17 cellular contexts compared by ENCODE assay signal in genomic region chr13:114161028-114161556, GRCh38. TPM values are rescaled to one million over a fixed set of nuclear protein-coding genes. Genes with fewer than 3 reads are reported as not detected.
DNase-seq lines count a peak whose midpoint lies in the region; ATAC-seq, FAIRE-seq and TF ChIP-seq lines count a peak whose summit lies in the region.
"Had no signal": no experiment of that assay in that cellular context is flagged by ENCODE, and none has a peak within 500 bp of the region (broad histone marks: within the 10 kb centered on the region; RNA-seq: fewer than 3 reads in every experiment).

No MANE protein-coding gene starts in this region.

- peak overlapping the region in 2 of 4 donors; percentile 81 to 83 for H3K4me3 Mint-ChIP-seq in CD4-positive, CD25-positive, alpha-beta regulatory T cell
- H3K4me3 Mint-ChIP-seq in astrocyte (ENCODE audit: unreplicated experiment) (no peak overlapping the region), CD14-positive monocyte (peak overlapping the region in 1 of 2 donors; percentile 43)
- peak overlapping the region in 9 of 10 donors; percentile 76 to 92 (median 85) for H3K4me3 Mint-ChIP-seq in naive thymus-derived CD4-positive, alpha-beta T cell

- H2AFZ ChIP-seq in astrocyte (ENCODE audit: low read depth, low read length), result no peak overlapping the region
- H2AFZ ChIP-seq: PC-9 had no signal

- no peaks in the 10 kb centered on the region for H4K20me1 ChIP-seq in BLaER1
- no peaks in the 10 kb centered on the region for H4K20me1 ChIP-seq in astrocyte (ENCODE audit: insufficient read depth, low read length)

- H3K9me3 Mint-ChIP-seq in CD4-positive, CD25-positive, alpha-beta regulatory T cell, result peaks cover 0 to 4% (median 0%) of the 10 kb centered on the region in 7 donors
- peaks cover 5% of the 10 kb centered on the region for H3K9me3 Mint-ChIP-seq in astrocyte (ENCODE audit: unreplicated experiment)
- peaks cover 0 to 16% (median 2%) of the 10 kb centered on the region in 11 donors for H3K9me3 Mint-ChIP-seq in naive thymus-derived CD4-positive, alpha-beta T cell
- peaks cover 0 to 3% (median 0%) of the 10 kb centered on the region in 7 donors for H3K9me3 Mint-ChIP-seq in CD14-positive monocyte

- no peak overlapping the region for H3K4me3 ChIP-seq in BLaER1
- H3K4me3 ChIP-seq in CD4-positive, CD25-positive, alpha-beta regulatory T cell (ENCODE audit: low read depth, low read length), result no peak overlapping the region
- no peak overlapping the region for H3K4me3 ChIP-seq in astrocyte (ENCODE audit: insufficient read depth, low read depth, low read length)
- H3K4me3 ChIP-seq in naive thymus-derived CD4-positive, alpha-beta T cell (ENCODE audit: low read length), result no peak overlapping the region
- H3K4me3 ChIP-seq: ovary, PC-9 had no signal

- DNase-seq in CD4-positive, CD25-positive, alpha-beta regulatory T cell, result no peak
- DNase-seq in astrocyte (ENCODE audit: low read depth), result peak; percentile 16
- no peak for DNase-seq in naive thymus-derived CD4-positive, alpha-beta T cell
- no peak for DNase-seq in KG1 (lab: John Stamatoyannopoulos, UW)
- no peak for DNase-seq in CD14-positive monocyte (ENCODE audit: low spot score)
- DNase-seq: activated CD4-positive, alpha-beta T cell treated with anti-CD3 and anti-CD28 coated beads for 4 hours; foreskin melanocyte; PC-9; sigmoid colon; stimulated activated CD4-positive, alpha-beta T cell treated with anti-CD3 and anti-CD28 coated beads, Interleukin-4, amount 100 ng/mL, for 24 hours had no signal

- H3K4me1 ChIP-seq in BLaER1 (peaks cover 74% of the 10 kb centered on the region), astrocyte (ENCODE audit: insufficient read depth, low read length) (no peaks in the 10 kb centered on the region)
- H3K4me1 ChIP-seq in CD4-positive, CD25-positive, alpha-beta regulatory T cell (ENCODE audit: control insufficient read depth, insufficient read depth, low read length, poor library complexity, severe bottlenecking), result peaks cover 59% of the 10 kb centered on the region
- H3K4me1 ChIP-seq in naive thymus-derived CD4-positive, alpha-beta T cell (ENCODE audit: control insufficient read depth in 2 of 2, insufficient read depth in 2 of 2, low read length in 2 of 2), result peaks cover 49 to 64% of the 10 kb centered on the region in 2 donors

- H3K27me3 ChIP-seq in BLaER1 (no peaks in the 10 kb centered on the region), astrocyte (ENCODE audit: insufficient read depth, low read length) (peaks cover 4% of the 10 kb centered on the region)
- H3K27me3 ChIP-seq in CD4-positive, CD25-positive, alpha-beta regulatory T cell (ENCODE audit: control insufficient read depth, insufficient read depth, low read length), result no peaks in the 10 kb centered on the region
- H3K27me3 ChIP-seq in naive thymus-derived CD4-positive, alpha-beta T cell (ENCODE audit: control insufficient read depth in 2 of 2, insufficient read depth in 2 of 2, low read length in 2 of 2), result no peaks in the 10 kb centered on the region
- H3K27me3 ChIP-seq: ovary had no signal

- no peaks in the 10 kb centered on the region for H3K36me3 ChIP-seq in BLaER1
- no peaks in the 10 kb centered on the region for H3K36me3 ChIP-seq in CD4-positive, CD25-positive, alpha-beta regulatory T cell (ENCODE audit: control insufficient read depth, insufficient read depth, low read length)
- H3K36me3 ChIP-seq in astrocyte (ENCODE audit: insufficient read depth, low read length), result no peaks in the 10 kb centered on the region
- no peaks in the 10 kb centered on the region for H3K36me3 ChIP-seq in naive thymus-derived CD4-positive, alpha-beta T cell (ENCODE audit: control insufficient read depth in 2 of 3, insufficient read depth in 3 of 3, low read length in 3 of 3)
- H3K36me3 ChIP-seq: ovary, sigmoid colon had no signal

- no peak for FAIRE-seq in astrocyte (lab: Jason Lieb, UNC)
- FAIRE-seq: GM12892 had no signal

- no peak overlapping the region for H3K9ac ChIP-seq in BLaER1
- H3K9ac ChIP-seq in astrocyte (ENCODE audit: low read length), result no peak overlapping the region

- H3K4me2 ChIP-seq in BLaER1, result peak overlapping the region; percentile 92
- H3K4me2 ChIP-seq in astrocyte (ENCODE audit: low read length), result no peak overlapping the region

- peak overlapping the region; percentile 27 to 100 (median 96) for H3K27ac Mint-ChIP-seq in CD4-positive, CD25-positive, alpha-beta regulatory T cell
- H3K27ac Mint-ChIP-seq in astrocyte (ENCODE audit: unreplicated experiment) (no peak overlapping the region), CD14-positive monocyte (no peak overlapping the region)
- peak overlapping the region in 8 of 9 donors; percentile 58 to 99 (median 96) for H3K27ac Mint-ChIP-seq in naive thymus-derived CD4-positive, alpha-beta T cell

- peaks cover 10% of the 10 kb centered on the region for H3K27me3 Mint-ChIP-seq in CD4-positive, CD25-positive, alpha-beta regulatory T cell
- H3K27me3 Mint-ChIP-seq in astrocyte (ENCODE audit: low read depth, unreplicated experiment) (peaks cover 45% of the 10 kb centered on the region), CD14-positive monocyte (ENCODE audit: low read depth in 3 of 3) (peaks cover 5 to 10% (median 9%) of the 10 kb centered on the region in 3 donors)
- H3K27me3 Mint-ChIP-seq in naive thymus-derived CD4-positive, alpha-beta T cell, result peaks cover 0 to 40% (median 0%) of the 10 kb centered on the region in 5 donors

- TF ChIP-seq CTCF in astrocyte (IDR thresholded peaks at IDR 0.05; ENCODE audit: insufficient read depth, low read depth, low read length) (no peak), CD14-positive monocyte (IDR thresholded peaks at IDR 0.05) (no peak)

- CTCF ChIA-PET in naive thymus-derived CD4-positive, alpha-beta T cell (lab: Charles Lee), result interaction anchor here (0.8 to 2.2 kb wide), 4 partner anchors 13 to 65 kb away, joined by 3 to 13 read pairs (median 6); no protein-coding TSS in a partner anchor

- peak overlapping the region; percentile 74 for H3K27ac ChIP-seq in BLaER1
- H3K27ac ChIP-seq in CD4-positive, CD25-positive, alpha-beta regulatory T cell (ENCODE audit: insufficient read depth, low read length, poor library complexity, severe bottlenecking), result no peak overlapping the region
- H3K27ac ChIP-seq in astrocyte (ENCODE audit: low read depth, low read length), result no peak overlapping the region
- peak overlapping the region; percentile 73 for H3K27ac ChIP-seq in naive thymus-derived CD4-positive, alpha-beta T cell (ENCODE audit: low read depth, low read length)
- H3K27ac ChIP-seq: ovary, PC-9, sigmoid colon had no signal

- no peaks in the 10 kb centered on the region for H3K79me2 ChIP-seq in astrocyte (ENCODE audit: insufficient read depth, low read length)

- peaks cover 28 to 91% (median 58%) of the 10 kb centered on the region in 4 donors for H3K4me1 Mint-ChIP-seq in CD4-positive, CD25-positive, alpha-beta regulatory T cell
- H3K4me1 Mint-ChIP-seq in astrocyte (ENCODE audit: low read depth, unreplicated experiment), result peaks cover 5% of the 10 kb centered on the region
- H3K4me1 Mint-ChIP-seq in naive thymus-derived CD4-positive, alpha-beta T cell, result peaks cover 66 to 95% (median 92%) of the 10 kb centered on the region in 7 donors
- peaks cover 43% of the 10 kb centered on the region for H3K4me1 Mint-ChIP-seq in CD14-positive monocyte

- no peaks in the 10 kb centered on the region for H3K36me3 Mint-ChIP-seq in CD4-positive, CD25-positive, alpha-beta regulatory T cell
- H3K36me3 Mint-ChIP-seq in astrocyte (ENCODE audit: low read depth, unreplicated experiment), result peaks cover 5% of the 10 kb centered on the region
- H3K36me3 Mint-ChIP-seq in naive thymus-derived CD4-positive, alpha-beta T cell, result peaks cover 0 to 49% (median 5%) of the 10 kb centered on the region in 5 donors
- peaks cover 0 to 2% of the 10 kb centered on the region in 2 donors for H3K36me3 Mint-ChIP-seq in CD14-positive monocyte

- POLR2A ChIA-PET in naive thymus-derived CD4-positive, alpha-beta T cell (lab: Charles Lee), result interaction anchor here (1.0 to 10.7 kb wide), 12 partner anchors 10 to 119 kb away, joined by 3 to 100 read pairs (median 14); partner anchors contain the start of gene RASA3

- ATAC-seq in CD4-positive, CD25-positive, alpha-beta regulatory T cell (ENCODE audit: low read depth in 2 of 2), result no peak
- no peak for ATAC-seq in naive thymus-derived CD4-positive, alpha-beta T cell
- no peak for ATAC-seq in GM19351 (IDR thresholded peaks at IDR 0.05; ENCODE audit: unreplicated experiment)

- intact Hi-C loops in naive thymus-derived CD4-positive, alpha-beta T cell (cut with micrococcal nuclease), result no loop called here
- intact Hi-C loops in CD14-positive monocyte (cut with micrococcal nuclease), result no loop called here

- no peaks in the 10 kb centered on the region for H3K9me3 ChIP-seq in BLaER1
- no peaks in the 10 kb centered on the region for H3K9me3 ChIP-seq in CD4-positive, CD25-positive, alpha-beta regulatory T cell (ENCODE audit: control insufficient read depth in 2 of 2, low read length in 2 of 2)
- H3K9me3 ChIP-seq in astrocyte (ENCODE audit: insufficient read depth, low read depth, low read length), result no peaks in the 10 kb centered on the region
- no peaks in the 10 kb centered on the region for H3K9me3 ChIP-seq in naive thymus-derived CD4-positive, alpha-beta T cell (ENCODE audit: control insufficient read depth in 2 of 3, low read length in 3 of 3)
- H3K9me3 ChIP-seq: ovary, sigmoid colon had no signal

RNA-seq across cellular contexts. Expression of gene CFAP97D2, which starts 18.0 kb away (rescaled TPM):
- not detected for total RNA-seq in CD4-positive, CD25-positive, alpha-beta regulatory T cell
- polyA plus RNA-seq in CD4-positive, CD25-positive, alpha-beta regulatory T cell, result under 1 TPM in 2 of 4 donors, not detected in 2; 0.22 to 0.86 TPM
- not detected in 2 replicates for total RNA-seq in astrocyte
- total RNA-seq in naive thymus-derived CD4-positive, alpha-beta T cell, result 1 to 10 TPM in 1 of 5 experiments, under 1 TPM in 1, not detected in 3; 0.27 to 1.1 TPM
- under 1 TPM in 1 of 2 donors, not detected in 1; 0.33 TPM for polyA plus RNA-seq in naive thymus-derived CD4-positive, alpha-beta T cell
- under 1 TPM in 1 of 2 donors, not detected in 1; 0.21 TPM for polyA plus RNA-seq in CD14-positive monocyte
- total RNA-seq: cerebellum, left colon, PC-9, sigmoid colon, SK-MEL-5 had no signal
- polyA plus RNA-seq: ovary had no signal

RNA-seq across cellular contexts. Expression of gene RASA3, which starts 28.7 kb away (rescaled TPM):
- 265 TPM for total RNA-seq in CD4-positive, CD25-positive, alpha-beta regulatory T cell
- polyA plus RNA-seq in CD4-positive, CD25-positive, alpha-beta regulatory T cell, result 100 to 1,000 TPM in 1 of 4 donors, 10 to 100 TPM in 3; 93.8 to 116 (median 99.6) TPM
- 41.1 and 41.4 TPM in 2 replicates for total RNA-seq in astrocyte
- 100 to 1,000 TPM; 110 to 227 (median 199) TPM for total RNA-seq in naive thymus-derived CD4-positive, alpha-beta T cell
- polyA plus RNA-seq in naive thymus-derived CD4-positive, alpha-beta T cell, result 100 to 1,000 TPM; 109 to 195 TPM
- 10 to 100 TPM in 1 of 2 donors, 1 to 10 TPM in 1; 9.0 to 16.6 TPM for polyA plus RNA-seq in CD14-positive monocyte

Comparison
In these comparisons a context has a peak if more than half of its experiments do, and no peak if none do; other contexts are left out.
1. H3K27ac ChIP-seq: peak in BLaER1 (single experiment) and naive thymus-derived CD4-positive, alpha-beta T cell (single experiment); none in CD4-positive, CD25-positive, alpha-beta regulatory T cell (single experiment) and astrocyte (single experiment).
2. H3K27ac Mint-ChIP-seq: peak in CD4-positive, CD25-positive, alpha-beta regulatory T cell (3 of 3) and naive thymus-derived CD4-positive, alpha-beta T cell (8 of 9); none in astrocyte (single experiment) and CD14-positive monocyte (0 of 7).